In the genomic region with DNA sequence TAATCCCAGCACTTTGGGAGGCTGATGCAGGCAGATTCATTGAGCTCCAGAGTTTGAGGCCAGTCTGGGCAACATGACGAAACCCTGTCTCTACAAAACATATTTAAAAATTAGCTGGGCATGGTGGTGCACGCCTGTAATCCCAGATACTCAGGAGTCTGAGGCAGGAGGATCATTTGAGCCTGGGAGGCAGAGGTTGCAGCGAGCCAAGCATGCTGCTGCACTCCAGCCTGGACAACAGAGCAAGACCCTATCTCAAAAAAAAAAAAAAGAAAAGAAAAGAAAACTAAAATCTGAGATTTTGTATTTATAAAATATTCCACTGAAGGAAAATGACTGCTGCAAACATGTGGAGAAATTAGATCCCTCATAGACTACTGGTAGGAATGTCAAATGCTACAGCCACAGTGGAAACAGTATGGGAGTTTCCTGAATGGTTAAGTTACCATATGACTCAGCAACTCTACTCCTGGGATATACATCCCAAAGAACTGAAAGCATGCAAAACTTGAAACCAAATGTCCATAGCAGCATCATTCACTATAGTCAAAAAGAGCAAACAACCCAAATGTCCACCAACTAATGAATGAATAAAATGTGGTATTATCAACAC, we compare ENCODE assay signal across 11 cellular contexts.
DNase-seq lines count a peak whose midpoint lies in the region; ATAC-seq and TF ChIP-seq lines count a peak whose summit lies in the region.
"Had no signal": no experiment of that assay in that cellular context is flagged by ENCODE, and none has a peak within 500 bp of the region (broad histone marks: within the 10 kb centered on the region; RNA-seq: fewer than 3 reads in every experiment).

No MANE protein-coding gene starts in this region.

- H3K27me3 Mint-ChIP-seq in activated T-cell treated with anti-CD3 and anti-CD28 coated beads, Interleukin-2, amount 50 U/mL, for 24 hours, result no peaks in the 10 kb centered on the region
- H3K27me3 Mint-ChIP-seq: dendritic cell treated with granulocyte-macrophage colony-stimulating factor and Interleukin-4, amounts not matched to agents 40 ng/mL and 50 ng/mL, for 4 days had no signal

- H3K36me3 ChIP-seq in fibroblast of lung (ENCODE audit: control insufficient read depth, insufficient read depth, low read length) (peaks cover 2% of the 10 kb centered on the region), gastrocnemius medialis (peaks cover 0 to 44% of the 10 kb centered on the region in 2 donors)

- H3K27me3 ChIP-seq in fibroblast of lung (ENCODE audit: control insufficient read depth, insufficient read depth, low read length) (no peaks in the 10 kb centered on the region), gastrocnemius medialis (no peaks in the 10 kb centered on the region)
- H3K27me3 ChIP-seq: upper lobe of left lung had no signal

- H3K4me1 ChIP-seq in fibroblast of lung (ENCODE audit: control insufficient read depth, extremely low read depth, insufficient read depth, low read length) (peaks cover 23% of the 10 kb centered on the region), gastrocnemius medialis (peaks cover 3 to 12% of the 10 kb centered on the region in 2 donors)

- ATAC-seq in gastrocnemius medialis, result peak; percentile 28 to 79
- ATAC-seq in HG03439 (IDR thresholded peaks at IDR 0.05; ENCODE audit: unreplicated experiment), result no peak
- ATAC-seq in GM21576 (IDR thresholded peaks at IDR 0.05; ENCODE audit: unreplicated experiment), result no peak

- DNase-seq in activated T-cell treated with anti-CD3 and anti-CD28 coated beads, Interleukin-2, amount 50 U/mL, for 24 hours, result no peak
- no peak for DNase-seq in activated T-cell treated with anti-CD3 and anti-CD28 coated beads, Interleukin-2, amount 50 U/mL, for 1 hour
- peak; percentile 20 for DNase-seq in SK-MEL-5 (ENCODE audit: low read depth, low spot score)
- peak; percentile 75 to 89 for DNase-seq in fibroblast of lung (ENCODE audit: low read depth in 2 of 2)
- no peak for DNase-seq in gastrocnemius medialis
- no peak for DNase-seq in HPDE6-E6E7 (ENCODE audit: extremely low spot score)
- DNase-seq: NCI-H82, upper lobe of left lung had no signal

- no peaks in the 10 kb centered on the region for H3K79me2 ChIP-seq in fibroblast of lung (ENCODE audit: control insufficient read depth, insufficient read depth, low read length)

- H3K27ac Mint-ChIP-seq in activated T-cell treated with anti-CD3 and anti-CD28 coated beads, Interleukin-2, amount 50 U/mL, for 24 hours, result peak overlapping the region; percentile 4
- H3K27ac Mint-ChIP-seq: dendritic cell treated with granulocyte-macrophage colony-stimulating factor and Interleukin-4, amounts not matched to agents 40 ng/mL and 50 ng/mL, for 4 days had no signal

- in situ Hi-C loops in SK-MEL-5 (cut with HindIII; ENCODE audit: low pct_unique_long_range_greater_than_20kb, low sequenced_read_pairs) (no loop called here), gastrocnemius medialis (cut with MboI; ENCODE audit: low sequenced_read_pairs in 4 of 4) (loop anchor here in 1 of 4 donors (25.0 kb wide), 1 partner anchor 120 kb away; no protein-coding TSS in a partner anchor)

- no peaks in the 10 kb centered on the region for H4K20me1 ChIP-seq in fibroblast of lung (ENCODE audit: control insufficient read depth, extremely low read depth, insufficient read depth, low read length)

- H3K4me3 ChIP-seq in fibroblast of lung (replicated peaks in 1 of 4; ENCODE audit: control extremely low read depth in 1 of 4, insufficient read depth in 1 of 4, low read depth in 3 of 4, low read length in 4 of 4) (no peak overlapping the region), gastrocnemius medialis (no peak overlapping the region)
- H3K4me3 ChIP-seq: upper lobe of left lung had no signal

- no peaks in the 10 kb centered on the region for H3K9me3 ChIP-seq in fibroblast of lung (ENCODE audit: control insufficient read depth, insufficient read depth, low read depth, low read length)
- H3K9me3 ChIP-seq in gastrocnemius medialis, result no peaks in the 10 kb centered on the region
- H3K9me3 ChIP-seq: upper lobe of left lung had no signal

- H3K4me3 Mint-ChIP-seq in activated T-cell treated with anti-CD3 and anti-CD28 coated beads, Interleukin-2, amount 50 U/mL, for 24 hours, result no peak overlapping the region
- H3K4me3 Mint-ChIP-seq: dendritic cell treated with granulocyte-macrophage colony-stimulating factor and Interleukin-4, amounts not matched to agents 40 ng/mL and 50 ng/mL, for 4 days had no signal

- H3K9me3 Mint-ChIP-seq in activated T-cell treated with anti-CD3 and anti-CD28 coated beads, Interleukin-2, amount 50 U/mL, for 24 hours, result no peaks in the 10 kb centered on the region
- H3K9me3 Mint-ChIP-seq: dendritic cell treated with granulocyte-macrophage colony-stimulating factor and Interleukin-4, amounts not matched to agents 40 ng/mL and 50 ng/mL, for 4 days had no signal

- peaks cover 86% of the 10 kb centered on the region for H3K36me3 Mint-ChIP-seq in activated T-cell treated with anti-CD3 and anti-CD28 coated beads, Interleukin-2, amount 50 U/mL, for 24 hours (ENCODE audit: low read depth)

- H3K4me2 ChIP-seq in fibroblast of lung (ENCODE audit: extremely low read depth, insufficient read depth, low read length), result no peak overlapping the region

- intact Hi-C loops in gastrocnemius medialis (cut with DNase I; ENCODE audit: low total_unique reads), result no loop called here

- no peak overlapping the region for H3K9ac ChIP-seq in fibroblast of lung (ENCODE audit: insufficient read depth, low read length)

- no peak overlapping the region for H2AFZ ChIP-seq in fibroblast of lung (ENCODE audit: low read length)

- H3K4me1 Mint-ChIP-seq in activated T-cell treated with anti-CD3 and anti-CD28 coated beads, Interleukin-2, amount 50 U/mL, for 24 hours (ENCODE audit: low read depth), result no peaks in the 10 kb centered on the region

- TF ChIP-seq POLR2A in gastrocnemius medialis (IDR thresholded peaks at IDR 0.05), result no peak

- H3K27ac ChIP-seq in fibroblast of lung (ENCODE audit: insufficient read depth, low read length) (peak overlapping the region; percentile 44), gastrocnemius medialis (peak overlapping the region; percentile 30 to 49 (median 36))
- H3K27ac ChIP-seq: upper lobe of left lung had no signal

- TF ChIP-seq CTCF in fibroblast of lung (conservative IDR thresholded peaks at IDR 0.05 in 1 of 2, IDR thresholded peaks at IDR 0.05 in 1 of 2; ENCODE audit: low read depth in 1 of 2, low read length in 2 of 2) (peak; percentile 32 to 68), gastrocnemius medialis (IDR thresholded peaks at IDR 0.05 in 4 of 5, conservative IDR thresholded peaks at IDR 0.05 in 1 of 5) (peak in 4 of 5 experiments; percentile 17 to 42 (median 28))

Comparison
In these comparisons a context has a peak if more than half of its experiments do, and no peak if none do; other contexts are left out.
1. DNase-seq: peak in SK-MEL-5 (single experiment) and fibroblast of lung (2 of 2); none in activated T-cell treated with anti-CD3 and anti-CD28 coated beads, Interleukin-2, amount 50 U/mL, for 24 hours (single experiment), activated T-cell treated with anti-CD3 and anti-CD28 coated beads, Interleukin-2, amount 50 U/mL, for 1 hour (single experiment), gastrocnemius medialis (0 of 2) and HPDE6-E6E7 (single experiment).
2. ATAC-seq: peak in gastrocnemius medialis (2 of 2); none in HG03439 (single experiment) and GM21576 (single experiment).